ENCODE assay signal across 8 cellular contexts in the genomic region with DNA sequence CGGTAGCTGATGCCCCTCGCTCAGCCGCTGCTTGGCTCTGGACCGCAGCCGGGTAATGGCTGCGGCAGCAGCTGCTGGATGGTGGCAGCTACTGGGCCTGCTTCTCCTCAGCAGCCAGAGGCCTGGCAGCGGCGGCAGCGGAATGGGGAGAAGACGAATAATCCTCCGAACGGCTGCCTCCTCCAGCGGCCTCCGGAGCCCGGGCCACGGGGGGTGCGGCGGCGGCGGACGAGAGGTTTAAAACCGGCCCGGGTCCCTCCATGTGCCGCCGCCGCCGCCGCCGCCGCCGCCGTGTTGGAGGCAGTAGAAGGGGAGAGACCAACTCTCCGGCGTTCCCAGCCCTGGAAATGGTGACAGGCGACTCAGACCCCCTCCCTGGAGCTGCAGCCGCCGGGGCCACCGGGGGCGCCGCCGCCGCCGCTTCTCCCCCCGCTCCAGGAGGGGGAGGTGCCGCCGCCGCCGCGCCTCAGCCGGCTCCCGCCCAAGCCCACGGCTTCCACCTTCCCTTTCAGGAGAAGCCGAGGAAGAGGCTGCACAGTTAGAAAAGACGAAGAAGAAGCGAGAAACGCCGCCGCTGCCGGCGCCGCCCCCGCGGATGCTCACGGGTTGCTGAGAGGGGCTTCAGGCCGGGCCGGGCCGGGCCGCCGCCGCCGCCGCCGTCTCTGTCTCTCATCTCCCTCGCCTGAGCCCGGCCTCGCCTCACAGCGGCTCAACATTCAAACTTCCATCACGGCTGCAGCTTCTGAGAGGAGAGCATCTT.
DNase-seq lines count a peak whose midpoint lies in the region; ATAC-seq and TF ChIP-seq lines count a peak whose summit lies in the region.

No MANE protein-coding gene starts in this region.

- H3K27ac Mint-ChIP-seq in CD4-positive, CD25-positive, alpha-beta regulatory T cell = peak overlapping the region in 1 of 3 donors; percentile 12

- H3K4me3 Mint-ChIP-seq in CD4-positive, CD25-positive, alpha-beta regulatory T cell = peak overlapping the region; percentile 83 to 97 (median 90)

- peak; percentile 46 to 53 for ATAC-seq in CD4-positive, CD25-positive, alpha-beta regulatory T cell (ENCODE audit: low read depth in 2 of 2)
- ATAC-seq in HG03521 (IDR thresholded peaks at IDR 0.05; ENCODE audit: unreplicated experiment) = no peak

- peaks cover 9% of the 10 kb centered on the region for H3K4me1 ChIP-seq in CD4-positive, CD25-positive, alpha-beta regulatory T cell (ENCODE audit: control insufficient read depth, insufficient read depth, low read length, poor library complexity, severe bottlenecking)

- in situ Hi-C loops in brain microvascular endothelial cell (cut with HindIII; ENCODE audit: low pct_ligation_motif_present, low sequenced_read_pairs) = no loop called here

- peaks cover 0 to 8% (median 0%) of the 10 kb centered on the region in 7 donors for H3K9me3 Mint-ChIP-seq in CD4-positive, CD25-positive, alpha-beta regulatory T cell

- H3K36me3 ChIP-seq in CD4-positive, CD25-positive, alpha-beta regulatory T cell (ENCODE audit: control insufficient read depth, insufficient read depth, low read length) = no peaks in the 10 kb centered on the region
- no peaks in the 10 kb centered on the region for H3K36me3 ChIP-seq in brain microvascular endothelial cell (replicated peaks)

- H3K9me3 ChIP-seq in CD4-positive, CD25-positive, alpha-beta regulatory T cell (ENCODE audit: control insufficient read depth in 2 of 2, low read length in 2 of 2) = no peaks in the 10 kb centered on the region

- no peaks in the 10 kb centered on the region for H3K36me3 Mint-ChIP-seq in CD4-positive, CD25-positive, alpha-beta regulatory T cell

- DNase-seq in CD4-positive, CD25-positive, alpha-beta regulatory T cell = peak in 2 of 3 donors; percentile 7 to 15
- peak in 1 of 2 experiments; percentile 2 for DNase-seq in HL-60 (ENCODE audit: low read depth in 1 of 2, low spot score in 1 of 2)
- peak in 4 of 5 donors; percentile 3 to 11 (median 4) for DNase-seq in T-helper 1 cell
- no peak for DNase-seq in brain microvascular endothelial cell
- peak; percentile 57 for DNase-seq in iPS-NIHi7 (ENCODE audit: extremely low spot score)
- DNase-seq in HT-29 (ENCODE audit: low spot score) = no peak

- peaks cover 47% of the 10 kb centered on the region for H3K27me3 ChIP-seq in CD4-positive, CD25-positive, alpha-beta regulatory T cell (ENCODE audit: control insufficient read depth, insufficient read depth, low read length)
- H3K27me3 ChIP-seq in HL-60 (ENCODE audit: insufficient read depth, poor library complexity, severe bottlenecking) (peaks cover 34% of the 10 kb centered on the region), brain microvascular endothelial cell (replicated peaks) (no peaks in the 10 kb centered on the region)

- H3K4me3 ChIP-seq in CD4-positive, CD25-positive, alpha-beta regulatory T cell (ENCODE audit: low read depth, low read length) = peak overlapping the region; percentile 10
- H3K4me3 ChIP-seq in HL-60 (replicated peaks; ENCODE audit: insufficient read depth, low read length) (peak overlapping the region; percentile 35), brain microvascular endothelial cell (ENCODE audit: low read depth, low read length) (peak overlapping the region; percentile 53), skin epidermis (peak overlapping the region; percentile 34 to 55 (median 40))

- no peak for TF ChIP-seq CTCF in HL-60 (IDR thresholded peaks at IDR 0.05; ENCODE audit: insufficient read depth, low read length)
- TF ChIP-seq CTCF in brain microvascular endothelial cell (IDR thresholded peaks at IDR 0.05; ENCODE audit: low read depth, low read length, missing control alignments) = no peak

- H3K27ac ChIP-seq in CD4-positive, CD25-positive, alpha-beta regulatory T cell (ENCODE audit: insufficient read depth, low read length, poor library complexity, severe bottlenecking) = no peak overlapping the region
- H3K27ac ChIP-seq in HL-60 (replicated peaks) (no peak overlapping the region), brain microvascular endothelial cell (no peak overlapping the region), skin epidermis (peak overlapping the region in 13 of 21 experiments; percentile 23 to 77 (median 55))

- peaks cover 0 to 9% (median 6%) of the 10 kb centered on the region in 4 donors for H3K4me1 Mint-ChIP-seq in CD4-positive, CD25-positive, alpha-beta regulatory T cell

- H3K27me3 Mint-ChIP-seq in CD4-positive, CD25-positive, alpha-beta regulatory T cell = peaks cover 87% of the 10 kb centered on the region

Comparison
In these comparisons a context has a peak if more than half of its experiments do, and no peak if none do; other contexts are left out.
1. DNase-seq: peak in CD4-positive, CD25-positive, alpha-beta regulatory T cell (2 of 3), T-helper 1 cell (4 of 5) and iPS-NIHi7 (single experiment); none in brain microvascular endothelial cell (single experiment) and HT-29 (single experiment).
2. H3K27ac ChIP-seq: peak in skin epidermis (13 of 21); none in CD4-positive, CD25-positive, alpha-beta regulatory T cell (single experiment), HL-60 (single experiment) and brain microvascular endothelial cell (single experiment).
3. Peak in every context shown above with its lines, with median percentiles within 50 percentile points of each other: H3K4me3 ChIP-seq.